Comparison of ENCODE assay signal across 21 cellular contexts in the genomic region with DNA sequence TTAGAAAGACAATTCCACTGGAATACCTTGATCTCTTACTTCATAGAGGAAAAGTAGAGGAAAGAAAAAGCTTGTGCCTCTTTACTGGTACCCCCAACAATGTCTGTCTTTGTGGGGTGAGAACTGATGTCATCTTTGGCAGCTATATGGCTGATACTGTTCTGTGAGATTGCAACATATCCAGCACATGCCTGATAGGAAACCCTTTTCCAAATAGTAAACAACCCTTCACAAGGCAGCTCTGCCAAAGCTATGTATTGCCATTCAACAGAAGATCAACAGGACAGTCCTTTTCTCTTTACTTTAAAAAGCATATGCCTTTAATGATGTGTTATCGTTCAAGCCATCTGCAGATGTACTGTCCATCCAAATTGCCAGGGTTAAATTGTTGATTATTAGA.
DNase-seq lines count a peak whose midpoint lies in the region; ATAC-seq lines count a peak whose summit lies in the region.
"Had no signal": no experiment of that assay in that cellular context is flagged by ENCODE, and none has a peak within 500 bp of the region (broad histone marks: within the 10 kb centered on the region; RNA-seq: fewer than 3 reads in every experiment).

No MANE protein-coding gene starts in this region.

- DNase-seq in NCI-H2227 treated with DMSO at 0.1 percent for 48 hours (lab: John Stamatoyannopoulos, UW) = peak; percentile 4
- DNase-seq in NCI-H2227 (lab: John Stamatoyannopoulos, UW; ENCODE audit: unreplicated experiment) = no peak
- DNase-seq in caudate nucleus (lab: John Stamatoyannopoulos, UW) = peak in 11 of 61 donors; percentile 0 to 22 (median 3)
- DNase-seq in iris pigment epithelial cell (ENCODE audit: low read depth) = peak; percentile 32
- DNase-seq in substantia nigra (lab: John Stamatoyannopoulos, UW) = peak in 4 of 49 donors; percentile 0 to 6 (median 0)
- no peak for DNase-seq in ACHN
- DNase-seq: Calu3; CD4-positive, alpha-beta T cell; GF-D8; GM23248; HCEC 1CT; NCI-H1105; NCI-H1694; NCI-H524; NCI-H82; OCI-M1; SIG-M5 had no signal

- H3K27ac ChIP-seq in caudate nucleus (ENCODE audit: low read depth, low read length) = peak overlapping the region; percentile 72
- peak overlapping the region; percentile 72 for H3K27ac ChIP-seq in substantia nigra (ENCODE audit: low read depth, low read length, poor library complexity, severe bottlenecking)
- H3K27ac ChIP-seq: 22Rv1, GM23248 had no signal

- ATAC-seq in GM21825 (IDR thresholded peaks at IDR 0.05; ENCODE audit: unreplicated experiment) (no peak), HG02678 (IDR thresholded peaks at IDR 0.05; ENCODE audit: unreplicated experiment) (no peak)
- ATAC-seq: GM12878 had no signal

- in situ Hi-C loops in ACHN (cut with HindIII; ENCODE audit: low pct_ligation_motif_present, low pct_unique_long_range_greater_than_20kb, low sequenced_read_pairs) = no loop called here

Comparison
In these comparisons a context has a peak if more than half of its experiments do, and no peak if none do; other contexts are left out.
1. DNase-seq: peak in NCI-H2227 treated with DMSO at 0.1 percent for 48 hours (single experiment) and iris pigment epithelial cell (single experiment); none in NCI-H2227 (single experiment) and ACHN (single experiment).